In genomic region chr6:19333936-19334335, GRCh38 we compare ENCODE assay signal across 23 cellular contexts.
A peak's percentile ranks its signal among the peaks of the same experiment; 100 is the strongest.
DNase-seq lines count a peak whose midpoint lies in the region; ATAC-seq and TF ChIP-seq lines count a peak whose summit lies in the region.
"Had no signal": no experiment of that assay in that cellular context is flagged by ENCODE, and none has a peak within 500 bp of the region (broad histone marks: within the 10 kb centered on the region; RNA-seq: fewer than 3 reads in every experiment).

No MANE protein-coding gene starts in this region.

- H3K4me3 ChIP-seq in OCI-LY7 (ENCODE audit: low read depth, low read length, poor library complexity, severe bottlenecking) = no peak overlapping the region
- no peak overlapping the region for H3K4me3 ChIP-seq in prostate gland
- H3K4me3 ChIP-seq: mucosa of descending colon, neural progenitor cell, SJCRH30, testis had no signal

- H3K27me3 ChIP-seq in foreskin keratinocyte (no peaks in the 10 kb centered on the region), prostate gland (replicated peaks; ENCODE audit: insufficient read depth) (no peaks in the 10 kb centered on the region)
- H3K27me3 ChIP-seq: neural progenitor cell, SJCRH30, testis had no signal

- H2AFZ ChIP-seq in OCI-LY7 (ENCODE audit: low read length) = no peak overlapping the region
- H2AFZ ChIP-seq: neural progenitor cell had no signal

- no peaks in the 10 kb centered on the region for H3K9me2 ChIP-seq in OCI-LY7 (ENCODE audit: insufficient read depth, low read length)

- no peak overlapping the region for H3K4me2 ChIP-seq in OCI-LY7 (ENCODE audit: low read length)
- H3K4me2 ChIP-seq: neural progenitor cell had no signal

- DNase-seq in Daoy (ENCODE audit: low read depth) (peak; percentile 56), M059J (ENCODE audit: low read depth) (peak; percentile 86), amniotic epithelial cell (ENCODE audit: low read depth) (peak; percentile 71), foreskin keratinocyte (no peak), pons (ENCODE audit: low spot score) (no peak), OCI-LY7 (ENCODE audit: low spot score) (no peak), prostate gland (ENCODE audit: low spot score) (no peak), SIG-M5 treated with dmso at 0.1 percent for 504 hours (lab: John Stamatoyannopoulos, UW; ENCODE audit: unreplicated experiment) (no peak)
- DNase-seq: activated naive CD4-positive, alpha-beta T cell treated with anti-CD3 and anti-CD28 coated beads, Interleukin-2, amount 50 U/mL, for 16 hours; activated T-cell treated with anti-CD3 and anti-CD28 coated beads, Interleukin-2, amount 50 U/mL, for 72 hours; glutamatergic neuron; KG1; left ventricle myocardium superior; mucosa of descending colon; NCI-H1092 treated with DMSO at 0.1 percent for 48 hours; NCI-H2081 treated with DMSO at 0.1 percent for 48 hours; NCI-H524 treated with DMSO at 0.1 percent for 48 hours; retina; SJCRH30; T-helper 2 cell; testis had no signal

- WGBS in prostate gland = 78% methylated on average over 3 of the region's 3 CpGs

- CTCF ChIA-PET in OCI-LY7 (lab: Charles Lee; ENCODE audit: unreplicated experiment) = no interaction called here

- TF ChIP-seq POLR2A in prostate gland (IDR thresholded peaks at IDR 0.05) = no peak

- H3K4me1 ChIP-seq in foreskin keratinocyte (no peaks in the 10 kb centered on the region), OCI-LY7 (ENCODE audit: insufficient read depth, low read length, poor library complexity, severe bottlenecking) (no peaks in the 10 kb centered on the region), prostate gland (replicated peaks) (no peaks in the 10 kb centered on the region)
- H3K4me1 ChIP-seq: neural progenitor cell, SJCRH30, testis had no signal

- peak; percentile 47 for ATAC-seq in foreskin keratinocyte
- ATAC-seq: activated CD4-positive, CD25-positive, alpha-beta regulatory T cell treated with anti-CD3 and anti-CD28 coated beads, Interleukin-2, amount 50 U/mL, for 24 hours; activated T-cell treated with anti-CD3 and anti-CD28 coated beads, Interleukin-2, amount 50 U/mL, for 72 hours; left ventricle myocardium superior; mucosa of descending colon had no signal

- H3K36me3 ChIP-seq in OCI-LY7 (ENCODE audit: insufficient read depth, low read length) (no peaks in the 10 kb centered on the region), prostate gland (no peaks in the 10 kb centered on the region)
- H3K36me3 ChIP-seq: neural progenitor cell, SJCRH30 had no signal

- TF ChIP-seq CTCF in foreskin keratinocyte (conservative IDR thresholded peaks at IDR 0.05) = no peak
- TF ChIP-seq CTCF in OCI-LY7 (conservative IDR thresholded peaks at IDR 0.05; ENCODE audit: low read length) = no peak
- TF ChIP-seq CTCF in prostate gland (IDR thresholded peaks at IDR 0.05) = no peak

- no peaks in the 10 kb centered on the region for H4K20me1 ChIP-seq in OCI-LY7 (ENCODE audit: insufficient read depth, low read length)

- no peak overlapping the region for H3K27ac ChIP-seq in foreskin keratinocyte
- no peak overlapping the region for H3K27ac ChIP-seq in OCI-LY7 (ENCODE audit: low read depth, low read length, poor library complexity, severe bottlenecking)
- no peak overlapping the region for H3K27ac ChIP-seq in prostate gland
- H3K27ac ChIP-seq: neural progenitor cell, SJCRH30, testis had no signal

- intact Hi-C loops in OCI-LY7 (cut with micrococcal nuclease; ENCODE audit: unreplicated experiment) (no loop called here), prostate gland (cut with DNase I) (no loop called here)

- no TSS peak for BruUV-seq in OCI-LY7 (replicated peaks; lab: Mats Ljungman, UMichigan)

- H3K79me2 ChIP-seq in OCI-LY7 (ENCODE audit: insufficient read depth, low read depth, low read length) = no peaks in the 10 kb centered on the region

- POLR2A ChIA-PET in OCI-LY7 (lab: Charles Lee) = interaction anchor here (0.7 to 1.0 kb wide), 2 partner anchors 12 to 581 kb away, joined by 3 to 4 read pairs; no protein-coding TSS in a partner anchor

- H3K9me3 ChIP-seq in OCI-LY7 (ENCODE audit: low read length) = no peaks in the 10 kb centered on the region
- H3K9me3 ChIP-seq in prostate gland = no peaks in the 10 kb centered on the region
- H3K9me3 ChIP-seq: mucosa of descending colon, SJCRH30, testis had no signal

Comparison
In these comparisons a context has a peak if more than half of its experiments do, and no peak if none do; other contexts are left out.
1. DNase-seq: peak in Daoy (single experiment), M059J (single experiment) and amniotic epithelial cell (single experiment); none in foreskin keratinocyte (0 of 2), pons (single experiment), OCI-LY7 (single experiment), prostate gland (single experiment) and SIG-M5 treated with dmso at 0.1 percent for 504 hours (single experiment).